In the genomic region with DNA sequence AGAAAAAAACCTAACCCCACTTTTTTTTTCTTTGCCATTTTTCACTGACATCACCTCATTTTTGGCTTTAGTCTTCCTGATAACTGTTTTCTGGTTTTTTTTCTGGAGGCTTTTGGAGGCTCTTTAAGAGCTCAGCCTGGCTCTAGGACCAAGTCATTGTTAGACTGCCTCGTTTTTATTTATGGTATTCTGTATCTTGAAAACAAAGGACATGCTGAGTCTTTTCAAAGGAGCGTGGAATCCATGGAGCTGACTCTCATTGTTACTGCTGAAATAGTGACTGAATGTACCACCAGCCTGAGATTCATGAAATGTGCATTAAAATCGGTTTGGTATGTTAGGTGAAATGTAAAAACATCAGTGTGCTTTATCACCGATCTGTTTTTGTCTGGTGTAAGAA, we compare ENCODE assay signal across 1 cellular context.
TF ChIP-seq lines count a peak whose summit lies in the region.

No MANE protein-coding gene starts in this region.

TF ChIP-seq in GM23338, 12 proteins besides CTCF, POLR2A, EP300 and RAD21 (continued from another document):
- TF ChIP-seq, protein P1, sequence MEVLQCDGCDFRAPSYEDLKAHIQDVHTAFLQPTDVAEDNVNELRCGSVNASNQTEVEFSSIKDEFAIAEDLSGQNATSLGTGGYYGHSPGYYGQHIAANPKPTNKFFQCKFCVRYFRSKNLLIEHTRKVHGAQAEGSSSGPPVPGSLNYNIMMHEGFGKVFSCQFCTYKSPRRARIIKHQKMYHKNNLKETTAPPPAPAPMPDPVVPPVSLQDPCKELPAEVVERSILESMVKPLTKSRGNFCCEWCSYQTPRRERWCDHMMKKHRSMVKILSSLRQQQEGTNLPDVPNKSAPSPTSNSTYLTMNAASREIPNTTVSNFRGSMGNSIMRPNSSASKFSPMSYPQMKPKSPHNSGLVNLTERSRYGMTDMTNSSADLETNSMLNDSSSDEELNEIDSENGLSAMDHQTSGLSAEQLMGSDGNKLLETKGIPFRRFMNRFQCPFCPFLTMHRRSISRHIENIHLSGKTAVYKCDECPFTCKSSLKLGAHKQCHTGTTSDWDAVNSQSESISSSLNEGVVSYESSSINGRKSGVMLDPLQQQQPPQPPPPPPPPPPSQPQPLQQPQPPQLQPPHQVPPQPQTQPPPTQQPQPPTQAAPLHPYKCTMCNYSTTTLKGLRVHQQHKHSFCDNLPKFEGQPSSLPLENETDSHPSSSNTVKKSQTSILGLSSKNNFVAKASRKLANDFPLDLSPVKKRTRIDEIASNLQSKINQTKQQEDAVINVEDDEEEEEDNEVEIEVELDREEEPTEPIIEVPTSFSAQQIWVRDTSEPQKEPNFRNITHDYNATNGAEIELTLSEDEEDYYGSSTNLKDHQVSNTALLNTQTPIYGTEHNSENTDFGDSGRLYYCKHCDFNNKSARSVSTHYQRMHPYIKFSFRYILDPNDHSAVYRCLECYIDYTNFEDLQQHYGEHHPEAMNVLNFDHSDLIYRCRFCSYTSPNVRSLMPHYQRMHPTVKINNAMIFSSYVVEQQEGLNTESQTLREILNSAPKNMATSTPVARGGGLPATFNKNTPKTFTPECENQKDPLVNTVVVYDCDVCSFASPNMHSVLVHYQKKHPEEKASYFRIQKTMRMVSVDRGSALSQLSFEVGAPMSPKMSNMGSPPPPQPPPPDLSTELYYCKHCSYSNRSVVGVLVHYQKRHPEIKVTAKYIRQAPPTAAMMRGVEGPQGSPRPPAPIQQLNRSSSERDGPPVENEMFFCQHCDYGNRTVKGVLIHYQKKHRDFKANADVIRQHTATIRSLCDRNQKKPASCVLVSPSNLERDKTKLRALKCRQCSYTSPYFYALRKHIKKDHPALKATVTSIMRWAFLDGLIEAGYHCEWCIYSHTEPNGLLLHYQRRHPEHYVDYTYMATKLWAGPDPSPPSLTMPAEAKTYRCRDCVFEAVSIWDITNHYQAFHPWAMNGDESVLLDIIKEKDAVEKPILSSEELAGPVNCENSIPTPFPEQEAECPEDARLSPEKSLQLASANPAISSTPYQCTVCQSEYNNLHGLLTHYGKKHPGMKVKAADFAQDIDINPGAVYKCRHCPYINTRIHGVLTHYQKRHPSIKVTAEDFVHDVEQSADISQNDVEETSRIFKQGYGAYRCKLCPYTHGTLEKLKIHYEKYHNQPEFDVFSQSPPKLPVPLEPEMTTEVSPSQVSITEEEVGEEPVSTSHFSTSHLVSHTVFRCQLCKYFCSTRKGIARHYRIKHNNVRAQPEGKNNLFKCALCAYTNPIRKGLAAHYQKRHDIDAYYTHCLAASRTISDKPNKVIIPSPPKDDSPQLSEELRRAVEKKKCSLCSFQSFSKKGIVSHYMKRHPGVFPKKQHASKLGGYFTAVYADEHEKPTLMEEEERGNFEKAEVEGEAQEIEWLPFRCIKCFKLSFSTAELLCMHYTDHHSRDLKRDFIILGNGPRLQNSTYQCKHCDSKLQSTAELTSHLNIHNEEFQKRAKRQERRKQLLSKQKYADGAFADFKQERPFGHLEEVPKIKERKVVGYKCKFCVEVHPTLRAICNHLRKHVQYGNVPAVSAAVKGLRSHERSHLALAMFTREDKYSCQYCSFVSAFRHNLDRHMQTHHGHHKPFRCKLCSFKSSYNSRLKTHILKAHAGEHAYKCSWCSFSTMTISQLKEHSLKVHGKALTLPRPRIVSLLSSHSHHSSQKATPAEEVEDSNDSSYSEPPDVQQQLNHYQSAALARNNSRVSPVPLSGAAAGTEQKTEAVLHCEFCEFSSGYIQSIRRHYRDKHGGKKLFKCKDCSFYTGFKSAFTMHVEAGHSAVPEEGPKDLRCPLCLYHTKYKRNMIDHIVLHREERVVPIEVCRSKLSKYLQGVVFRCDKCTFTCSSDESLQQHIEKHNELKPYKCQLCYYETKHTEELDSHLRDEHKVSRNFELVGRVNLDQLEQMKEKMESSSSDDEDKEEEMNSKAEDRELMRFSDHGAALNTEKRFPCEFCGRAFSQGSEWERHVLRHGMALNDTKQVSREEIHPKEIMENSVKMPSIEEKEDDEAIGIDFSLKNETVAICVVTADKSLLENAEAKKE (CRISPR knock-in tag; IDR thresholded peaks at IDR 0.05) = no peak
